16 cellular contexts compared by ENCODE assay signal in genomic region chr1:228778946-228779345, GRCh38.
"Had no signal": no experiment of that assay in that cellular context is flagged by ENCODE, and none has a peak within 500 bp of the region (broad histone marks: within the 10 kb centered on the region; RNA-seq: fewer than 3 reads in every experiment).

No MANE protein-coding gene starts in this region.

- H3K4me3 ChIP-seq: thoracic aorta had no signal

- H3K9me3 Mint-ChIP-seq: activated naive CD4-positive, alpha-beta T cell treated with anti-CD3 and anti-CD28 coated beads, Interleukin-2, amount 50 U/mL, for 24 hours; stimulated activated effector memory CD8-positive, alpha-beta T cell treated with anti-CD3 and anti-CD28 coated beads, Interleukin-12 subunit alpha, Interleukin-12 subunit beta, amount 100 ng/mL, for 72 hours; WTC11 had no signal

- H3K36me3 Mint-ChIP-seq: activated naive CD4-positive, alpha-beta T cell treated with anti-CD3 and anti-CD28 coated beads, Interleukin-2, amount 50 U/mL, for 24 hours; stimulated activated effector memory CD8-positive, alpha-beta T cell treated with anti-CD3 and anti-CD28 coated beads, Interleukin-12 subunit alpha, Interleukin-12 subunit beta, amount 100 ng/mL, for 72 hours; WTC11 had no signal

- H3K27me3 Mint-ChIP-seq: activated naive CD4-positive, alpha-beta T cell treated with anti-CD3 and anti-CD28 coated beads, Interleukin-2, amount 50 U/mL, for 24 hours had no signal

- H3K27ac ChIP-seq: parathyroid adenoma, thoracic aorta had no signal

- H3K9me3 ChIP-seq: thoracic aorta had no signal

- H3K36me3 ChIP-seq: thoracic aorta had no signal

- DNase-seq: activated CD4-positive, alpha-beta T cell treated with anti-CD3 and anti-CD28 coated beads for 48 hours; activated CD8-positive, alpha-beta memory T cell treated with anti-CD3 and anti-CD28 coated beads, Interleukin-2, amount 50 U/mL, for 4 hours; activated CD8-positive, alpha-beta T cell treated with anti-CD3 and anti-CD28 coated beads, Interleukin-2, amount 10 ng/mL, durations not matched to agents 7 days and 5 days; activated effector memory CD4-positive, alpha-beta T cell treated with anti-CD3 and anti-CD28 coated beads, Interleukin-2, amount 50 U/mL, for 16 hours; activated T-cell treated with anti-CD3 and anti-CD28 coated beads, Interleukin-2, amount 50 U/mL, for 48 hours; amniotic stem cell; caudate nucleus; erythroblast; islet precursor cell; midbrain had no signal

- H3K4me3 Mint-ChIP-seq: activated CD8-positive, alpha-beta T cell treated with anti-CD3 and anti-CD28 coated beads, Interleukin-2, amount 10 ng/mL, durations not matched to agents 7 days and 5 days; activated naive CD4-positive, alpha-beta T cell treated with anti-CD3 and anti-CD28 coated beads, Interleukin-2, amount 50 U/mL, for 24 hours; stimulated activated effector memory CD8-positive, alpha-beta T cell treated with anti-CD3 and anti-CD28 coated beads, Interleukin-12 subunit alpha, Interleukin-12 subunit beta, amount 100 ng/mL, for 72 hours; WTC11 had no signal

- H3K27ac Mint-ChIP-seq: activated CD8-positive, alpha-beta T cell treated with anti-CD3 and anti-CD28 coated beads, Interleukin-2, amount 10 ng/mL, durations not matched to agents 7 days and 5 days; activated naive CD4-positive, alpha-beta T cell treated with anti-CD3 and anti-CD28 coated beads, Interleukin-2, amount 50 U/mL, for 24 hours; stimulated activated effector memory CD8-positive, alpha-beta T cell treated with anti-CD3 and anti-CD28 coated beads, Interleukin-12 subunit alpha, Interleukin-12 subunit beta, amount 100 ng/mL, for 72 hours; WTC11 had no signal

- ATAC-seq: activated CD8-positive, alpha-beta T cell treated with anti-CD3 and anti-CD28 coated beads, Interleukin-2, amount 10 ng/mL, durations not matched to agents 7 days and 5 days; left lobe of liver; stimulated activated effector memory CD8-positive, alpha-beta T cell treated with anti-CD3 and anti-CD28 coated beads, Interleukin-12 subunit alpha, Interleukin-12 subunit beta, amount 100 ng/mL, for 72 hours; WTC11 had no signal

- H3K4me1 Mint-ChIP-seq: activated naive CD4-positive, alpha-beta T cell treated with anti-CD3 and anti-CD28 coated beads, Interleukin-2, amount 50 U/mL, for 24 hours; stimulated activated effector memory CD8-positive, alpha-beta T cell treated with anti-CD3 and anti-CD28 coated beads, Interleukin-12 subunit alpha, Interleukin-12 subunit beta, amount 100 ng/mL, for 72 hours; WTC11 had no signal

- H3K4me1 ChIP-seq: parathyroid adenoma had no signal
